In genomic region chr1:36187800-36188593, GRCh38 we compare ENCODE assay signal across 1 cellular context.
A peak's percentile ranks its signal among the peaks of the same experiment; 100 is the strongest.
TF ChIP-seq lines count a peak whose summit lies in the region.

No MANE protein-coding gene starts in this region.

TF ChIP-seq in HepG2, 621 proteins besides CTCF, POLR2A, EP300 and RAD21 (continued from another document and continues in another):
- TF ChIP-seq ZNF749 (CRISPR knock-in tag; IDR thresholded peaks at IDR 0.05; ENCODE audit: borderline replicate concordance) (no peak), ZNF34 (CRISPR knock-in tag; IDR thresholded peaks at IDR 0.05; ENCODE audit: borderline replicate concordance) (no peak), HBP1 (CRISPR knock-in tag; IDR thresholded peaks at IDR 0.05; ENCODE audit: low read depth) (peak; percentile 72), ZNF703 (CRISPR knock-in tag; IDR thresholded peaks at IDR 0.05; ENCODE audit: borderline replicate concordance) (no peak), ZNF513 (CRISPR knock-in tag; conservative IDR thresholded peaks at IDR 0.05) (no peak), GATAD2A (CRISPR knock-in tag; IDR thresholded peaks at IDR 0.05) (peak; percentile 65), ZNF724P (CRISPR knock-in tag; IDR thresholded peaks at IDR 0.05; ENCODE audit: borderline replicate concordance) (no peak), DPF2 (CRISPR knock-in tag; IDR thresholded peaks at IDR 0.05; ENCODE audit: borderline replicate concordance, low read depth) (no peak), ZC3H13 (CRISPR knock-in tag; IDR thresholded peaks at IDR 0.05) (no peak), ZBTB25 (CRISPR knock-in tag; IDR thresholded peaks at IDR 0.05) (0 out of 2 replicates have a peak, but pooled peaks have one; percentile 41), ZNF570 (CRISPR knock-in tag; IDR thresholded peaks at IDR 0.05; ENCODE audit: borderline replicate concordance) (no peak), BRD4 (CRISPR knock-in tag; IDR thresholded peaks at IDR 0.05) (peak; percentile 32; the same call in 1 of the 2 replicates), TGIF2 (CRISPR knock-in tag; IDR thresholded peaks at IDR 0.05) (no peak), ZNF746 (CRISPR knock-in tag; IDR thresholded peaks at IDR 0.05) (no peak), BRCA1 (CRISPR knock-in tag; IDR thresholded peaks at IDR 0.05) (no peak), TOPORS (CRISPR knock-in tag; IDR thresholded peaks at IDR 0.05) (no peak), TFAP4 (IDR thresholded peaks at IDR 0.05; ENCODE audit: borderline replicate concordance, low read depth) (peak; percentile 28; the same call in 1 of the 2 replicates), ZNF20 (CRISPR knock-in tag; IDR thresholded peaks at IDR 0.05) (no peak), HNRNPUL1 (IDR thresholded peaks at IDR 0.05; ENCODE audit: low read depth, low read length) (no peak), FOXK2 (IDR thresholded peaks at IDR 0.05) (no peak), ZNF614 (CRISPR knock-in tag; IDR thresholded peaks at IDR 0.05; ENCODE audit: borderline replicate concordance) (0 out of 2 replicates have a peak, but pooled peaks have one; percentile 36), ARID4A (CRISPR knock-in tag; IDR thresholded peaks at IDR 0.05; ENCODE audit: borderline replicate concordance) (no peak; the same call in 1 of the 2 replicates), HHEX (CRISPR knock-in tag; IDR thresholded peaks at IDR 0.05) (no peak), TMF1 (CRISPR knock-in tag; IDR thresholded peaks at IDR 0.05; ENCODE audit: low read depth) (no peak), NCOA1 (CRISPR knock-in tag; IDR thresholded peaks at IDR 0.05) (no peak), NFYC (CRISPR knock-in tag; IDR thresholded peaks at IDR 0.05) (no peak), ZNF816 (CRISPR knock-in tag; IDR thresholded peaks at IDR 0.05; ENCODE audit: borderline replicate concordance) (no peak), FOSL1 (CRISPR knock-in tag; IDR thresholded peaks at IDR 0.05; ENCODE audit: borderline replicate concordance) (no peak), HOXA7 (CRISPR knock-in tag; IDR thresholded peaks at IDR 0.05) (no peak), ZBTB10 (CRISPR knock-in tag; IDR thresholded peaks at IDR 0.05; ENCODE audit: borderline replicate concordance) (no peak), PREB (CRISPR knock-in tag; IDR thresholded peaks at IDR 0.05) (no peak), ZNF562 (CRISPR knock-in tag; IDR thresholded peaks at IDR 0.05; ENCODE audit: borderline replicate concordance) (no peak), MAZ (IDR thresholded peaks at IDR 0.05; ENCODE audit: borderline replicate concordance, low read depth, low read length) (peak; percentile 14; the same call in 1 of the 2 replicates), MAZ (CRISPR knock-in tag; IDR thresholded peaks at IDR 0.05; ENCODE audit: low read depth) (peak; percentile 56; the same call in 1 of the 2 replicates), ZNF761 (CRISPR knock-in tag; conservative IDR thresholded peaks at IDR 0.05) (no peak), ZNF296 (CRISPR knock-in tag; conservative IDR thresholded peaks at IDR 0.05) (no peak), NR3C1 (CRISPR knock-in tag; IDR thresholded peaks at IDR 0.05) (no peak), ZNF10 (CRISPR knock-in tag; IDR thresholded peaks at IDR 0.05; ENCODE audit: borderline replicate concordance, low read depth) (no peak), LCORL (IDR thresholded peaks at IDR 0.05) (no peak), LCORL (CRISPR knock-in tag; IDR thresholded peaks at IDR 0.05) (peak; percentile 55), ZNF136 (CRISPR knock-in tag; IDR thresholded peaks at IDR 0.05; ENCODE audit: low read depth) (no peak), ZNF251 (CRISPR knock-in tag; IDR thresholded peaks at IDR 0.05) (no peak), PAF1 (CRISPR knock-in tag; IDR thresholded peaks at IDR 0.05) (no peak), ZNF644 (CRISPR knock-in tag; IDR thresholded peaks at IDR 0.05; ENCODE audit: low read depth) (peak; percentile 76), ZNF468 (CRISPR knock-in tag; IDR thresholded peaks at IDR 0.05) (no peak), ZNF619 (CRISPR knock-in tag; IDR thresholded peaks at IDR 0.05) (no peak; the same call in 1 of the 2 replicates), MTERF4 (CRISPR knock-in tag; IDR thresholded peaks at IDR 0.05) (no peak), MNT (IDR thresholded peaks at IDR 0.05) (no peak)
